Comparison of ENCODE assay signal across 21 cellular contexts in the genomic region with DNA sequence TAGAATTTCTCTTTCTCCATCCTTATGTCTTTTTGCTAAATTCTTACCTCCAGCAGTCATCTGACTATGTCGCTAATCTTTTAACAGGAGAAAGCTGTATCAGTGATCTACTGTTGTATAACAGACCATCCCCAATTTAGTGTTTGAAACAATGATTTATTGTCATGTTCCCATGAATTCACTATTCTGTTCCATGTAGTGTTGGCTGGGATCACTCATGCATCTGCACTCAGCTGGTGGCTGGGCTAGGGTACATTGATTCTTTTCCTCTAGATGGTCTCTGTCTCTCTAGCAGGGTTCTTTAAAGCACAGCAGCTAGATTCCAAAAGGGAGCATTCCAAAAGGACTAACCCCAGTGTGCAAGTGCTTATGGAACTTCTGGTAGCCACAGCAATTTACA.
"Had no signal": no experiment of that assay in that cellular context is flagged by ENCODE, and none has a peak within 500 bp of the region (broad histone marks: within the 10 kb centered on the region; RNA-seq: fewer than 3 reads in every experiment).

No MANE protein-coding gene starts in this region.

- H3K4me3 ChIP-seq: esophagus squamous epithelium, gastroesophageal sphincter, left ventricle myocardium inferior, lower lobe of right lung, right atrium auricular region, sigmoid colon, skin epidermis, testis, tibial nerve had no signal

- H3K27ac ChIP-seq: esophagus squamous epithelium, gastroesophageal sphincter, left ventricle myocardium inferior, lower lobe of right lung, neutrophil, right atrium auricular region, sigmoid colon, skin epidermis, testis, tibial nerve had no signal

- ATAC-seq: gastroesophageal sphincter; left cardiac atrium; lower lobe of right lung; natural killer cell treated with Interleukin-12 subunit alpha and Interleukin-12 subunit beta and Interleukin-15 and Interleukin-18, amount 100 ng/mL, for 72 hours had no signal

- H3K36me3 Mint-ChIP-seq: immature natural killer cell; memory B cell; mesothelial cell of epicardium; natural killer cell treated with Interleukin-12 subunit alpha and Interleukin-12 subunit beta and Interleukin-15 and Interleukin-18, amount 100 ng/mL, for 72 hours had no signal

- H3K36me3 ChIP-seq: esophagus squamous epithelium, gastroesophageal sphincter, left ventricle myocardium inferior, lower lobe of right lung, neutrophil, right atrium auricular region, sigmoid colon, tibial nerve had no signal

- H3K27me3 ChIP-seq: testis had no signal

- DNase-seq: esophagus squamous epithelium; foreskin fibroblast; immature natural killer cell; left cardiac atrium; left ventricle myocardium inferior; lower lobe of right lung; posterior cingulate gyrus; sigmoid colon; stimulated activated CD4-positive, alpha-beta T cell treated with anti-CD3 and anti-CD28 coated beads, Interleukin-2, amount 100 ng/mL, for 48 hours; stimulated activated naive CD4-positive, alpha-beta T cell treated with Interleukin-2 at 50 U/mL for 16 hours; testis had no signal

- H3K9me3 ChIP-seq: esophagus squamous epithelium, gastroesophageal sphincter, left ventricle myocardium inferior, lower lobe of right lung, neutrophil, right atrium auricular region, sigmoid colon, testis, tibial nerve had no signal

- H3K4me3 Mint-ChIP-seq: central memory CD8-positive, alpha-beta T cell; dendritic cell treated with granulocyte-macrophage colony-stimulating factor and Interleukin-4, amounts not matched to agents 40 ng/mL and 50 ng/mL, for 4 days; immature natural killer cell; memory B cell; natural killer cell treated with Interleukin-12 subunit alpha and Interleukin-12 subunit beta and Interleukin-15 and Interleukin-18, amount 100 ng/mL, for 72 hours had no signal

- H3K9me3 Mint-ChIP-seq: dendritic cell treated with granulocyte-macrophage colony-stimulating factor and Interleukin-4, amounts not matched to agents 40 ng/mL and 50 ng/mL, for 4 days; memory B cell; mesothelial cell of epicardium; natural killer cell treated with Interleukin-12 subunit alpha and Interleukin-12 subunit beta and Interleukin-15 and Interleukin-18, amount 100 ng/mL, for 72 hours had no signal

- H3K27ac Mint-ChIP-seq: dendritic cell treated with granulocyte-macrophage colony-stimulating factor and Interleukin-4, amounts not matched to agents 40 ng/mL and 50 ng/mL, for 4 days; immature natural killer cell; memory B cell; mesothelial cell of epicardium; natural killer cell treated with Interleukin-12 subunit alpha and Interleukin-12 subunit beta and Interleukin-15 and Interleukin-18, amount 100 ng/mL, for 72 hours had no signal

- H3K4me1 ChIP-seq: lower lobe of right lung, testis had no signal
